In the genomic region with DNA sequence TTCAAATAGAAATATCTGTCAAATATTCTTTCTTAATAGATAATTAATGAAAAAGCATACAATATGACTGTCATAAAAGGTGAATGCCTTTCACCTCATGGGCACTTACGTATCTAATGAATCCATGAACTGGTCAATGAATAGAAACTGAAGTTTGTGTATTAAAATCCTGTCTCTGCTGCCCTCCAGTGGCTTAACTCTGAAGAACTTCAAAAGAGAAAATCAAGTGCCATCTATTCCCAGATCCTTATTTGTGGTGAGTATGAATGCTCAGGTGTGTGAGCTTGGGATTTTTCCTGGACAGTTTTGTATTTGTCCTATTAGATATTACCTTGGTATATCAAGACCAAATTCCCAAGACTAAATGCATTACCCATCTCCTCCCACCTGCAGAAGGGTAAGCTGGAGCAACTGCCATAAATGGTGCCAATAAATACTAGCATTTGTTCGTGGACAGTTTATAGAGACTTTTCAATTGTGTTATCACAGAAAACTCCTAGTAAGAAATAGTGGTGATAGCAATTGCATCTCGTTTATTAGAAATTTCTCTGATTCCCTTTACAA, we compare ENCODE assay signal across 9 cellular contexts. TPM values are rescaled to one million over a fixed set of nuclear protein-coding genes. Genes with fewer than 3 reads are reported as not detected.
DNase-seq lines count a peak whose midpoint lies in the region; ATAC-seq and TF ChIP-seq lines count a peak whose summit lies in the region.
"Had no signal": no experiment of that assay in that cellular context is flagged by ENCODE, and none has a peak within 500 bp of the region (broad histone marks: within the 10 kb centered on the region; RNA-seq: fewer than 3 reads in every experiment).

No MANE protein-coding gene starts in this region.

- CTCF ChIA-PET in HEK293 (lab: Yijun Ruan, JAX), result interaction anchor here (0.7 to 2.3 kb wide), 47 partner anchors 10 to 1207 kb away, joined by 3 to 55 read pairs (median 4); partner anchors contain the start of gene SVEP1

- intact Hi-C loops in body of pancreas (cut with DNase I) (no loop called here), upper lobe of right lung (cut with DNase I) (no loop called here)

- no peaks in the 10 kb centered on the region for H3K9me3 ChIP-seq in HEK293 (ENCODE audit: control insufficient read depth, insufficient read depth, low read depth, low read length)
- no peaks in the 10 kb centered on the region for H3K9me3 ChIP-seq in body of pancreas
- H3K9me3 ChIP-seq in upper lobe of right lung, result no peaks in the 10 kb centered on the region
- H3K9me3 ChIP-seq: BLaER1 treated with 17β-estradiol and CSF1 and Interleukin-3, amounts not matched to agents 10 nM and 100 nM had no signal

- H3K36me3 ChIP-seq in HEK293 (ENCODE audit: control insufficient read depth in 2 of 2, insufficient read depth in 1 of 2, low read length in 2 of 2), result no peaks in the 10 kb centered on the region
- no peaks in the 10 kb centered on the region for H3K36me3 ChIP-seq in body of pancreas (replicated peaks in 1 of 2; ENCODE audit: insufficient read depth in 1 of 2, low read depth in 2 of 2)
- H3K36me3 ChIP-seq in upper lobe of right lung, result no peaks in the 10 kb centered on the region
- H3K36me3 ChIP-seq: BLaER1 treated with 17β-estradiol and CSF1 and Interleukin-3, amounts not matched to agents 10 nM and 100 nM had no signal

- ATAC-seq in body of pancreas (peak; percentile 68), upper lobe of right lung (peak; percentile 79), GM18517 (IDR thresholded peaks at IDR 0.05; ENCODE audit: unreplicated experiment) (no peak)

- TF ChIP-seq CTCF in HEK293 (tag by site-specific recombination; IDR thresholded peaks at IDR 0.05) (no peak), body of pancreas (IDR thresholded peaks at IDR 0.05) (peak; percentile 38 to 80 (median 68)), upper lobe of right lung (IDR thresholded peaks at IDR 0.05) (peak; percentile 68)

- WGBS in body of pancreas, 2 donors, result 23% methylated on average over 3 of the region's 3 CpGs

- POLR2A ChIA-PET in HEK293 (lab: Yijun Ruan, JAX), result no interaction called here

- H3K27ac ChIP-seq in HEK293 (ENCODE audit: extremely low read depth, low read depth, low read length), result no peak overlapping the region
- no peak overlapping the region for H3K27ac ChIP-seq in body of pancreas
- no peak overlapping the region for H3K27ac ChIP-seq in upper lobe of right lung
- H3K27ac ChIP-seq: BLaER1 treated with 17β-estradiol and CSF1 and Interleukin-3, amounts not matched to agents 10 nM and 100 nM had no signal

- no peaks in the 10 kb centered on the region for H3K27me3 ChIP-seq in body of pancreas
- H3K27me3 ChIP-seq in upper lobe of right lung, result no peaks in the 10 kb centered on the region
- H3K27me3 ChIP-seq: BLaER1 treated with 17β-estradiol and CSF1 and Interleukin-3, amounts not matched to agents 10 nM and 100 nM had no signal

- H3K4me3 ChIP-seq in HEK293 (ENCODE audit: low read depth, low read length), result no peak overlapping the region
- H3K4me3 ChIP-seq in body of pancreas, result no peak overlapping the region
- H3K4me3 ChIP-seq in upper lobe of right lung, result no peak overlapping the region
- H3K4me3 ChIP-seq: BLaER1 treated with 17β-estradiol and CSF1 and Interleukin-3, amounts not matched to agents 10 nM and 100 nM had no signal

- DNase-seq in NCI-H187 (lab: John Stamatoyannopoulos, UW) (peak; percentile 4 to 9), NCI-H187 treated with DMSO at 0.1 percent for 48 hours (lab: John Stamatoyannopoulos, UW) (no peak), NCI-H510A treated with DMSO at 0.1 percent for 48 hours (lab: John Stamatoyannopoulos, UW) (peak; percentile 85), body of pancreas (peak; percentile 46 to 64 (median 53)), kidney glomerular epithelial cell (lab: John Stamatoyannopoulos, UW) (peak; percentile 51), upper lobe of right lung (no peak)

- TF ChIP-seq POLR2A in body of pancreas (IDR thresholded peaks at IDR 0.05), result no peak

- no peaks in the 10 kb centered on the region for H3K4me1 ChIP-seq in HEK293 (ENCODE audit: control insufficient read depth, insufficient read depth, low read length)
- H3K4me1 ChIP-seq in body of pancreas, result no peaks in the 10 kb centered on the region
- H3K4me1 ChIP-seq in upper lobe of right lung, result no peaks in the 10 kb centered on the region

TF ChIP-seq in HEK293, 187 proteins besides CTCF, POLR2A, EP300 and RAD21:
- TF ChIP-seq FEZF1 (tag by site-specific recombination; IDR thresholded peaks at IDR 0.05) (no peak), ZNF654 (tag by site-specific recombination; IDR thresholded peaks at IDR 0.05; ENCODE audit: low read depth) (peak; percentile 80)

RNA-seq across cellular contexts. Expression of gene SVEP1, which starts 44.0 kb away (rescaled TPM):
- total RNA-seq in body of pancreas, result 10 to 100 TPM; 23.7 to 34.0 TPM
- total RNA-seq in upper lobe of right lung, result 88.1 TPM

RNA-seq across cellular contexts. Expression of gene MUSK, which starts 45.0 kb away (rescaled TPM):
- total RNA-seq in body of pancreas (not detected), upper lobe of right lung (3.7 TPM)

Comparison
In these comparisons a context has a peak if more than half of its experiments do, and no peak if none do; other contexts are left out.
1. DNase-seq: peak in NCI-H187 (2 of 2), NCI-H510A treated with DMSO at 0.1 percent for 48 hours (single experiment), body of pancreas (4 of 4) and kidney glomerular epithelial cell (single experiment); none in NCI-H187 treated with DMSO at 0.1 percent for 48 hours (single experiment) and upper lobe of right lung (single experiment).